8 cellular contexts compared by ENCODE assay signal in the genomic region with DNA sequence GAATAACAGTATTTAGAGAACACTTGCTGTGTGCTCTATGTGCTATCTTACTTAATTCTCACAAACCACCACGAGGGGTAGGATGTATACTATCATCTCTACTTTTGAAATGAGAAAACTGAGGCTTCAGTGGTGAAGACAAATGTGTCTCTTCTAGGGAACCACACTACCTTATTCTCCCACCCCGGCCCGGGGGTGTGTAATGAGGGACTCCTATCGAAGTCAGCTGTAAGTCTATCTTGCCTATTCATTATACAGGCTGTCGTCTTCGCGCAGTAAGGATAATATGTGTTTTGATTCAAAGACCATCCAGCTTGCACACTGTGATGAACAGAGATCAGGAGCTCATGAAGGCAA. TPM values are rescaled to one million over a fixed set of nuclear protein-coding genes. Genes with fewer than 3 reads are reported as not detected.
DNase-seq lines count a peak whose midpoint lies in the region; ATAC-seq and TF ChIP-seq lines count a peak whose summit lies in the region.

No MANE protein-coding gene starts in this region.

- H4K20me1 ChIP-seq in SU-DHL-6 (ENCODE audit: low read depth, low read length) = peaks cover 8% of the 10 kb centered on the region; the same call in 1 of the 2 replicates

- peaks cover 24% of the 10 kb centered on the region for H3K4me1 ChIP-seq in body of pancreas

- H3K9me3 ChIP-seq in SU-DHL-6 (ENCODE audit: insufficient read depth, low read length) = no peaks in the 10 kb centered on the region
- H3K9me3 ChIP-seq in body of pancreas = no peaks in the 10 kb centered on the region

- H3K36me3 ChIP-seq in SU-DHL-6 (ENCODE audit: low read length) (peaks cover 8% of the 10 kb centered on the region; the same call in 1 of the 2 replicates), body of pancreas (replicated peaks in 1 of 2; ENCODE audit: insufficient read depth in 1 of 2, low read depth in 2 of 2) (peaks cover 0 to 5% of the 10 kb centered on the region in 2 donors)

- H3K9ac ChIP-seq in SU-DHL-6 (ENCODE audit: low read length) = peak overlapping the region; percentile 90

- ATAC-seq in body of pancreas = no peak
- no peak for ATAC-seq in HG02938 (IDR thresholded peaks at IDR 0.05; ENCODE audit: unreplicated experiment)
- ATAC-seq in HG03139 (IDR thresholded peaks at IDR 0.05; ENCODE audit: unreplicated experiment) = no peak

- peaks cover 61% of the 10 kb centered on the region for H3K79me2 ChIP-seq in SU-DHL-6 (ENCODE audit: insufficient read depth, low read length)

- H3K27me3 ChIP-seq in SU-DHL-6 (ENCODE audit: low read length) (no peaks in the 10 kb centered on the region), body of pancreas (no peaks in the 10 kb centered on the region)

- no peak for TF ChIP-seq POLR2A in body of pancreas (IDR thresholded peaks at IDR 0.05)

- no peak overlapping the region for H2AFZ ChIP-seq in SU-DHL-6 (ENCODE audit: low read depth, low read length, severe bottlenecking)

- peak overlapping the region; percentile 81 for H3K4me2 ChIP-seq in SU-DHL-6 (ENCODE audit: low read depth, low read length, poor library complexity, severe bottlenecking)

- 5 to 9% methylated on average over 4 to 7 of the region's 7 CpGs for WGBS in body of pancreas, 2 donors

- peaks cover 20% of the 10 kb centered on the region for H3F3A ChIP-seq in SU-DHL-6 (ENCODE audit: insufficient read depth)

- DNase-seq in activated T-cell treated with anti-CD3 and anti-CD28 coated beads for 48 hours (ENCODE audit: low read depth) = peak; percentile 66
- no peak for DNase-seq in activated T-cell treated with anti-CD3 and anti-CD28 coated beads, Interleukin-2, amount 50 U/mL, for 1 hour
- no peak for DNase-seq in epithelial cell of esophagus (ENCODE audit: low read depth)
- peak; percentile 24 for DNase-seq in retina
- DNase-seq in body of pancreas = no peak

- H3K4me3 ChIP-seq in SU-DHL-6 (ENCODE audit: insufficient read depth, low read length, poor library complexity, severe bottlenecking) = peak overlapping the region; percentile 90
- H3K4me3 ChIP-seq in epithelial cell of esophagus (ENCODE audit: low read length) = peak overlapping the region; percentile 81
- H3K4me3 ChIP-seq in body of pancreas = peak overlapping the region in 1 of 2 donors; percentile 21

- TF ChIP-seq CTCF in SU-DHL-6 (IDR thresholded peaks at IDR 0.05; ENCODE audit: insufficient read depth, low read length, poor library complexity, severe bottlenecking) (no peak), epithelial cell of esophagus (IDR thresholded peaks at IDR 0.05; ENCODE audit: insufficient read depth, low read depth, low read length, missing control alignments) (no peak), body of pancreas (IDR thresholded peaks at IDR 0.05) (no peak)

- no peaks in the 10 kb centered on the region for H3K9me2 ChIP-seq in SU-DHL-6 (replicated peaks; ENCODE audit: insufficient read depth, low read length)

- H3K27ac ChIP-seq in SU-DHL-6 (ENCODE audit: low read depth, low read length) (peak overlapping the region; percentile 72), body of pancreas (peak overlapping the region in 1 of 4 donors; percentile 37)

- intact Hi-C loops in body of pancreas (cut with DNase I) = no loop called here

RNA-seq across cellular contexts. Expression of a gene that starts 1.1 kb away (rescaled TPM):
- total RNA-seq in body of pancreas = 10 to 100 TPM; 20.0 to 20.1 TPM

RNA-seq across cellular contexts. Expression of a gene that starts 1.3 kb away (rescaled TPM):
- total RNA-seq in body of pancreas = 10 to 100 TPM in 1 of 2 donors, 1 to 10 TPM in 1; 6.5 to 14.5 TPM

Comparison
In these comparisons a context has a peak if more than half of its experiments do, and no peak if none do; other contexts are left out.
1. DNase-seq: peak in activated T-cell treated with anti-CD3 and anti-CD28 coated beads for 48 hours (single experiment) and retina (single experiment); none in activated T-cell treated with anti-CD3 and anti-CD28 coated beads, Interleukin-2, amount 50 U/mL, for 1 hour (single experiment), epithelial cell of esophagus (single experiment) and body of pancreas (0 of 4).